8 cellular contexts compared by ENCODE assay signal in the genomic region with DNA sequence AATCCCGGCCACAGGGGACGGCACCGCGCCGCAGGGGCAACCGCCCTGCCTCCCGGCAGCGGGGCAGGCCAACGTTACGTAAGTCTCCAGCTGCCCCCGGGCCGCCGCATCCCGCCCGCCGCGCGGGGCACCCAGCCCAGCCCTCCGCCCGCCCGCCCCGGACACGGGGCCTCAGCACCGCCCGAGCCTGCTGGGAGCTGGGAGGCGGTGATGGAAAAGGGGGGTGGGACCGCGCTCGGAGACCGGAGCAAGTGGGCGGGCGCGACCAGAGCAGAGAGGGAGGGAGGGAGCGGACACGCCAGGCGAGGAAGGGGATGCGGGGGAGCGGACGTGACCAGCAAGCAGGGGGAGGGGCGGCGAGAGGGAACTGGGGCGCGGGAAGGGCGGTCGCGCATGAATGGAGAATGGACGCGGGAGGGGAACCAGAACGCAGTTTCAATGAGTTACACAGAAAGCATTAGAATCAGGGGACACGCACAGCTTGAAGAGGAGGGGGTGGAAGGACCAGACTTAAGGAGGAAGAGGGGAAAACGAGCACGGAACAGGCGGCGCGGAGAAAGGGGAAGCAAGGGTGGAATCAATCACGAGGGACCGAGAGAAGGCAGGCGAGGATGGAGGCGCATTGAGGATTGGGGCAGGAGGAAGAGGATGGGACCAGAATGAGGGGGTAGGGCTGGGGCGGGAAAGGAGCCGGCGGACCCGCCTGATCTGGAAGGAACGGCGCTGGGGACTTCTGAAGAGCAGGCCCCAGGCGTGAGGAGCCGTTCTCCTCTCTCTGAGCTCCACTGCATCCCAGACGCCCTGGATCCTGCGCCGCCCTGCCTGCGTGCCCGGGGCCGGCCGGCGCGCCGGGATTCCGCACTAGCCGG. TPM values are rescaled to one million over a fixed set of nuclear protein-coding genes. Genes with fewer than 3 reads are reported as not detected.
DNase-seq lines count a peak whose midpoint lies in the region; ATAC-seq and TF ChIP-seq lines count a peak whose summit lies in the region.

No MANE protein-coding gene starts in this region.

- intact Hi-C loops in activated CD8-positive, alpha-beta T cell treated with anti-CD3 and anti-CD28 coated beads for 36 hours (cut with micrococcal nuclease), result no loop called here

- peaks cover 13% of the 10 kb centered on the region; the same call in 1 of the 2 replicates for H3K4me1 ChIP-seq in H9 (ENCODE audit: insufficient read depth, low read length)
- peaks cover 31% of the 10 kb centered on the region for H3K4me1 ChIP-seq in ectodermal cell (ENCODE audit: control insufficient read depth, insufficient read depth, low read length)
- peaks cover 12 to 21% of the 10 kb centered on the region in 2 donors for H3K4me1 ChIP-seq in lung (ENCODE audit: control insufficient read depth in 2 of 2, insufficient read depth in 2 of 2, low read length in 2 of 2)

- no peak overlapping the region for H2AFZ ChIP-seq in H9 (ENCODE audit: low read length)

- peak overlapping the region; percentile 98 for H3K4me2 ChIP-seq in H9 (ENCODE audit: insufficient read depth, insufficient read length, low read length)

- H3K36me3 ChIP-seq in ectodermal cell (ENCODE audit: control insufficient read depth, insufficient read depth, low read length), result no peaks in the 10 kb centered on the region
- H3K36me3 ChIP-seq in lung (ENCODE audit: control insufficient read depth in 2 of 2, insufficient read depth in 2 of 2, low read length in 2 of 2), result no peaks in the 10 kb centered on the region

- H3K27me3 ChIP-seq in H9 (ENCODE audit: insufficient read depth, low read length), result no peaks in the 10 kb centered on the region
- H3K27me3 ChIP-seq in ectodermal cell (ENCODE audit: control insufficient read depth, insufficient read depth, low read length, poor library complexity, severe bottlenecking), result peaks cover 34% of the 10 kb centered on the region
- H3K27me3 ChIP-seq in lung (ENCODE audit: control insufficient read depth, insufficient read depth), result no peaks in the 10 kb centered on the region

- DNase-seq in AML-193 (lab: John Stamatoyannopoulos, UW), result peak; percentile 79 to 81
- peak; percentile 86 for DNase-seq in H9
- DNase-seq in NCI-H69 (lab: John Stamatoyannopoulos, UW), result peak; percentile 91
- peak; percentile 92 for DNase-seq in activated CD8-positive, alpha-beta T cell treated with anti-CD3 and anti-CD28 coated beads for 36 hours
- DNase-seq in lung (ENCODE audit: low spot score), result peak; percentile 89
- DNase-seq in stimulated activated CD4-positive, alpha-beta T cell treated with anti-CD3 and anti-CD28 coated beads, Interleukin-4, amount 100 ng/mL, for 48 hours (ENCODE audit: low read depth in 2 of 2), result peak; percentile 84 to 92

- H2BK120ac ChIP-seq in H9 (ENCODE audit: low read depth, low read length, poor library complexity, severe bottlenecking), result no peak overlapping the region

- no peaks in the 10 kb centered on the region for H3K9me3 ChIP-seq in H9 (ENCODE audit: control insufficient read depth, low read depth, low read length)
- no peaks in the 10 kb centered on the region for H3K9me3 ChIP-seq in ectodermal cell (ENCODE audit: control insufficient read depth, low read length)
- H3K9me3 ChIP-seq in lung (ENCODE audit: control insufficient read depth in 2 of 2, insufficient read depth in 1 of 2, low read length in 1 of 2), result no peaks in the 10 kb centered on the region

- H4K8ac ChIP-seq in H9 (replicated peaks; ENCODE audit: insufficient read length, low read depth, low read length), result peak overlapping the region; percentile 78

- peak overlapping the region; percentile 40; the same call in 1 of the 2 replicates for H3K4ac ChIP-seq in H9 (ENCODE audit: low read depth, low read length)

- H3K9me3 Mint-ChIP-seq in H9, result no peaks in the 10 kb centered on the region; a peak in 2 of 5 replicates
- no peaks in the 10 kb centered on the region for H3K9me3 Mint-ChIP-seq in activated CD8-positive, alpha-beta T cell treated with anti-CD3 and anti-CD28 coated beads for 36 hours

- H3K9ac ChIP-seq in H9 (ENCODE audit: extremely low read depth, insufficient read length, low read length), result peak overlapping the region; percentile 98

- H4K5ac ChIP-seq in H9 (ENCODE audit: insufficient read length, low read depth, low read length), result no peak overlapping the region

- no peak overlapping the region for H4K91ac ChIP-seq in H9 (ENCODE audit: insufficient read length, low read depth, low read length)

- peaks cover 4% of the 10 kb centered on the region for H3K79me1 ChIP-seq in H9 (ENCODE audit: insufficient read depth, low read depth, low read length, poor library complexity, severe bottlenecking)

- H3K23me2 ChIP-seq in H9 (ENCODE audit: insufficient read length, low read depth, low read length, poor library complexity, severe bottlenecking), result peaks cover 24% of the 10 kb centered on the region

- H3K14ac ChIP-seq in H9 (ENCODE audit: insufficient read depth, low read length), result peak overlapping the region; percentile 94

- no peaks in the 10 kb centered on the region for H4K20me1 ChIP-seq in H9 (ENCODE audit: control insufficient read depth, insufficient read depth, insufficient read length)

- peaks cover 42 to 49% of the 10 kb centered on the region in 2 experiments for H3K4me1 Mint-ChIP-seq in H9
- H3K4me1 Mint-ChIP-seq in activated CD8-positive, alpha-beta T cell treated with anti-CD3 and anti-CD28 coated beads for 36 hours (ENCODE audit: low read depth), result peaks cover 32% of the 10 kb centered on the region

- ATAC-seq in activated CD8-positive, alpha-beta T cell treated with anti-CD3 and anti-CD28 coated beads for 36 hours, result peak; percentile 3
- ATAC-seq in lung (ENCODE audit: insufficient read depth, low FRiP score) (peak; percentile 47), HG03565 (IDR thresholded peaks at IDR 0.05; ENCODE audit: unreplicated experiment) (no peak)

- WGBS in H9 (ENCODE audit: extremely low coverage, insufficient read length, low lambda C conversion rate), result no CpG with 5 or more reads among the region's 79 CpGs
- WGBS in ectodermal cell, 2 experiments, result 0% methylated on average over 79 of the region's 79 CpGs
- WGBS in lung, 2 donors, result 0 to 1% methylated on average over 60 to 79 of the region's 79 CpGs

- no peak overlapping the region for H2AK5ac ChIP-seq in H9 (ENCODE audit: insufficient read length, low read length)

- peaks cover 44% of the 10 kb centered on the region; the same call in 1 of the 2 replicates for H3K79me2 ChIP-seq in H9 (ENCODE audit: insufficient read depth, low read length)

- POLR2A ChIA-PET in activated CD8-positive, alpha-beta T cell treated with anti-CD3 and anti-CD28 coated beads for 36 hours (lab: Charles Lee), result interaction anchor here (0.5 to 6.6 kb wide), 21 partner anchors 9 to 1468 kb away, joined by 3 to 105 read pairs (median 4); partner anchors contain the start of genes GRAMD2A and HEXA

- H3K36me3 Mint-ChIP-seq in H9 (ENCODE audit: insufficient read depth in 1 of 3, low read depth in 3 of 3), result peaks cover 7 to 26% (median 14%) of the 10 kb centered on the region in 3 experiments; a peak in 6 of 7 replicates
- H3K36me3 Mint-ChIP-seq in activated CD8-positive, alpha-beta T cell treated with anti-CD3 and anti-CD28 coated beads for 36 hours (ENCODE audit: low read depth), result peaks cover 45% of the 10 kb centered on the region

- H2BK15ac ChIP-seq in H9 (ENCODE audit: low read depth, low read length), result no peak overlapping the region

- H3K56ac ChIP-seq in H9 (ENCODE audit: insufficient read length, low read depth, low read length), result peak overlapping the region; percentile 71

- H2BK5ac ChIP-seq in H9 (ENCODE audit: insufficient read length, low read length), result peak overlapping the region; percentile 89

- H3K4me3 Mint-ChIP-seq in H9, result peak overlapping the region; percentile 97 to 99
- H3K4me3 Mint-ChIP-seq in activated CD8-positive, alpha-beta T cell treated with anti-CD3 and anti-CD28 coated beads for 36 hours, result peak overlapping the region; percentile 100

- no peak for TF ChIP-seq CTCF in H9 (conservative IDR thresholded peaks at IDR 0.05)
- TF ChIP-seq CTCF in activated CD8-positive, alpha-beta T cell treated with anti-CD3 and anti-CD28 coated beads for 36 hours (IDR thresholded peaks at IDR 0.05), result no peak
- no peak for TF ChIP-seq CTCF in lung (IDR thresholded peaks at IDR 0.05; ENCODE audit: control extremely low read depth, extremely low read depth)

- H2BK20ac ChIP-seq in H9 (ENCODE audit: low read depth, low read length, poor library complexity, severe bottlenecking), result no peak overlapping the region

- peak overlapping the region; percentile 96 for H3K18ac ChIP-seq in H9 (ENCODE audit: insufficient read length, low read depth, low read length)

- H3K27me3 Mint-ChIP-seq in H9 (ENCODE audit: low read depth), result peaks cover 33% of the 10 kb centered on the region
- H3K27me3 Mint-ChIP-seq in activated CD8-positive, alpha-beta T cell treated with anti-CD3 and anti-CD28 coated beads for 36 hours, result no peaks in the 10 kb centered on the region

- CTCF ChIA-PET in activated CD8-positive, alpha-beta T cell treated with anti-CD3 and anti-CD28 coated beads for 36 hours (lab: Charles Lee), result interaction anchor here (1.2 kb wide), 1 partner anchor 9 kb away, joined by 3 read pairs; no protein-coding TSS in a partner anchor

- no peak overlapping the region for H3T11ph ChIP-seq in H9 (ENCODE audit: low read length)

- H3K27ac ChIP-seq in H9 (ENCODE audit: insufficient read length, low read depth, low read length), result peak overlapping the region; percentile 32
- peak overlapping the region; percentile 94 for H3K27ac ChIP-seq in ectodermal cell (ENCODE audit: insufficient read depth, low read depth, low read length, poor library complexity, severe bottlenecking)
- H3K27ac ChIP-seq in lung (ENCODE audit: low read depth in 1 of 2, low read length in 1 of 2), result peak overlapping the region; percentile 97 to 99

- no peak overlapping the region for H2BK12ac ChIP-seq in H9 (ENCODE audit: insufficient read length, low read depth, low read length)

- no peak overlapping the region for H3K23ac ChIP-seq in H9 (ENCODE audit: insufficient read length, low read depth, low read length)

- peak overlapping the region; percentile 91 for H3K4me3 ChIP-seq in ectodermal cell (ENCODE audit: insufficient read depth, low read depth, low read length)
- H3K4me3 ChIP-seq in lung, result peak overlapping the region; percentile 82

- H3K27ac Mint-ChIP-seq in H9, result peak overlapping the region; percentile 94 to 99 (median 96)
- H3K27ac Mint-ChIP-seq in activated CD8-positive, alpha-beta T cell treated with anti-CD3 and anti-CD28 coated beads for 36 hours, result peak overlapping the region; percentile 100

RNA-seq across cellular contexts. Expression of gene PKM, which starts 0.6 kb away (rescaled TPM):
- total RNA-seq in H9 (2021), result 1,026 and 1,042 TPM in 2 replicates
- 1,000 to 10,000 TPM; 2,565 to 2,588 TPM for total RNA-seq in activated CD8-positive, alpha-beta T cell treated with anti-CD3 and anti-CD28 coated beads for 36 hours
- 1,130 TPM for polyA plus RNA-seq in ectodermal cell (2013, experiment 1 of 4)
- polyA plus RNA-seq in ectodermal cell (2013, experiment 2 of 4), result 990 TPM
- 627 TPM for polyA plus RNA-seq in ectodermal cell (2013, experiment 3 of 4)
- polyA plus RNA-seq in ectodermal cell (2013, experiment 4 of 4), result 694 TPM
- 100 to 1,000 TPM; 298 to 711 TPM for total RNA-seq in lung
- polyA plus RNA-seq in lung, result 100 to 1,000 TPM; 235 to 867 TPM

RNA-seq across cellular contexts. Expression of gene GRAMD2A, which starts 32.8 kb away (rescaled TPM):
- total RNA-seq in H9 (2021) (1.3 and 1.5 TPM in 2 replicates), lung (10 to 100 TPM in 1 of 2 donors, 1 to 10 TPM in 1; 4.0 to 25.2 TPM)
- total RNA-seq in activated CD8-positive, alpha-beta T cell treated with anti-CD3 and anti-CD28 coated beads for 36 hours, result not detected
- polyA plus RNA-seq in ectodermal cell (2013, experiment 1 of 4), result 2.0 TPM
- 0.75 TPM for polyA plus RNA-seq in ectodermal cell (2013, experiment 2 of 4)
- 0.32 TPM for polyA plus RNA-seq in ectodermal cell (2013, experiment 3 of 4)
- polyA plus RNA-seq in ectodermal cell (2013, experiment 4 of 4), result 1.5 TPM
- 10 to 100 TPM in 1 of 2 donors, 1 to 10 TPM in 1; 8.4 to 13.0 TPM for polyA plus RNA-seq in lung

RNA-seq across cellular contexts. Expression of gene PARP6, which starts 41.9 kb away (rescaled TPM):
- 54.4 and 54.5 TPM in 2 replicates for total RNA-seq in H9 (2021)
- 10 to 100 TPM; 48.7 to 50.1 TPM for total RNA-seq in activated CD8-positive, alpha-beta T cell treated with anti-CD3 and anti-CD28 coated beads for 36 hours
- polyA plus RNA-seq in ectodermal cell (2013, experiment 1 of 4), result 82.7 TPM
- 87.6 TPM for polyA plus RNA-seq in ectodermal cell (2013, experiment 2 of 4)
- 52.9 TPM for polyA plus RNA-seq in ectodermal cell (2013, experiment 3 of 4)
- 63.8 TPM for polyA plus RNA-seq in ectodermal cell (2013, experiment 4 of 4)
- 10 to 100 TPM; 55.3 to 73.9 TPM for total RNA-seq in lung
- 10 to 100 TPM; 33.7 to 64.5 TPM for polyA plus RNA-seq in lung

Comparison
In these comparisons a context has a peak if more than half of its experiments do, and no peak if none do; other contexts are left out.
1. H3K27ac ChIP-seq: peak in every context shown above with its lines; median percentile 98 in lung; 94 in ectodermal cell; 32 in H9.